9 cellular contexts compared by ENCODE assay signal in genomic region chr17:6427284-6427781, GRCh38. TPM values are rescaled to one million over a fixed set of nuclear protein-coding genes. Genes with fewer than 3 reads are reported as not detected.
DNase-seq lines count a peak whose midpoint lies in the region; ATAC-seq and TF ChIP-seq lines count a peak whose summit lies in the region.
"Had no signal": no experiment of that assay in that cellular context is flagged by ENCODE, and none has a peak within 500 bp of the region (broad histone marks: within the 10 kb centered on the region; RNA-seq: fewer than 3 reads in every experiment).

No MANE protein-coding gene starts in this region.

- no peaks in the 10 kb centered on the region for H3K79me2 ChIP-seq in neural progenitor cell (ENCODE audit: low read depth)

- H3K4me1 ChIP-seq in neural progenitor cell = peaks cover 15% of the 10 kb centered on the region

- H3K9me3 ChIP-seq in neural progenitor cell (ENCODE audit: low read depth) = peaks cover 12% of the 10 kb centered on the region

- H3K4me3 Mint-ChIP-seq in neural progenitor cell = no peak overlapping the region

- no peaks in the 10 kb centered on the region for H3K36me3 ChIP-seq in neural progenitor cell

- H3K4me3 ChIP-seq in NB4 (ENCODE audit: low read depth, low read length) (no peak overlapping the region), neural progenitor cell (no peak overlapping the region)

- ATAC-seq in HG02759 (IDR thresholded peaks at IDR 0.05; ENCODE audit: unreplicated experiment) = no peak

- H4K20me1 ChIP-seq in neural progenitor cell (ENCODE audit: low read depth) = no peaks in the 10 kb centered on the region

- no peak overlapping the region for H2AFZ ChIP-seq in neural progenitor cell (replicated peaks)

- no peak for TF ChIP-seq POLR2A in NB4 (IDR thresholded peaks at IDR 0.05; ENCODE audit: extremely low read depth, insufficient read length)

- H3K36me3 Mint-ChIP-seq in neural progenitor cell = peaks cover 6% of the 10 kb centered on the region

- H3K4me1 Mint-ChIP-seq in neural progenitor cell = peaks cover 30% of the 10 kb centered on the region

- H3K27me3 Mint-ChIP-seq in neural progenitor cell (ENCODE audit: insufficient read depth, low read depth) = peaks cover 22% of the 10 kb centered on the region

- H3K27ac Mint-ChIP-seq in neural progenitor cell = peak overlapping the region; percentile 57

- no peak overlapping the region for H3K4me2 ChIP-seq in neural progenitor cell

- peaks cover 8% of the 10 kb centered on the region for H3F3A ChIP-seq in neural progenitor cell (ENCODE audit: low read depth)

- no peak overlapping the region for H3K27ac ChIP-seq in neural progenitor cell

- H3K9me3 Mint-ChIP-seq in neural progenitor cell = peaks cover 14% of the 10 kb centered on the region

- no peak overlapping the region for H3K9ac ChIP-seq in neural progenitor cell

- peak; percentile 70 for DNase-seq in Daoy (ENCODE audit: low read depth)
- peak; percentile 86 for DNase-seq in NB4 (ENCODE audit: low read depth)
- DNase-seq in activated effector memory CD4-positive, alpha-beta T cell treated with anti-CD3 and anti-CD28 coated beads, Interleukin-2, amount 50 U/mL, for 16 hours = peak; percentile 70
- DNase-seq in neural progenitor cell (ENCODE audit: low spot score) = no peak
- no peak for DNase-seq in NCI-H748 treated with DMSO at 0.1 percent for 48 hours (lab: John Stamatoyannopoulos, UW)
- DNase-seq in NCI-H2107 (lab: John Stamatoyannopoulos, UW) = no peak
- DNase-seq in DMS79 treated with DMSO at 0.1 percent for 48 hours (lab: John Stamatoyannopoulos, UW) = no peak

- no peak for TF ChIP-seq CTCF in NB4 (IDR thresholded peaks at IDR 0.05; ENCODE audit: low read depth, low read length)
- no peak for TF ChIP-seq CTCF in neural progenitor cell (IDR thresholded peaks at IDR 0.05)

- no peaks in the 10 kb centered on the region for H3K27me3 ChIP-seq in neural progenitor cell

RNA-seq across cellular contexts. Expression of gene AIPL1, which starts 7.6 kb away (rescaled TPM):
- total RNA-seq in Daoy (2014; rRNA removed; shearing (Covaris generic)) = not detected in 2 replicates
- 0.37 and 2.3 TPM in 2 replicates for total RNA-seq in neural progenitor cell (ENCODE audit: low replicate concordance)
- total RNA-seq: SK-MEL-5 had no signal

RNA-seq across cellular contexts. Expression of gene PIMREG, which starts 16.9 kb away (rescaled TPM):
- total RNA-seq in Daoy (2014; rRNA removed; shearing (Covaris generic)) = 70.6 and 108 TPM in 2 replicates
- 71.3 and 151 TPM in 2 replicates for total RNA-seq in neural progenitor cell (ENCODE audit: low replicate concordance)

Comparison
In these comparisons a context has a peak if more than half of its experiments do, and no peak if none do; other contexts are left out.
1. DNase-seq: peak in Daoy (single experiment), NB4 (single experiment) and activated effector memory CD4-positive, alpha-beta T cell treated with anti-CD3 and anti-CD28 coated beads, Interleukin-2, amount 50 U/mL, for 16 hours (single experiment); none in neural progenitor cell (single experiment), NCI-H748 treated with DMSO at 0.1 percent for 48 hours (single experiment), NCI-H2107 (single experiment) and DMS79 treated with DMSO at 0.1 percent for 48 hours (single experiment).